10 cellular contexts compared by ENCODE assay signal in genomic region chr6:14275493-14275851, GRCh38.
A peak's percentile ranks its signal among the peaks of the same experiment; 100 is the strongest.
DNase-seq lines count a peak whose midpoint lies in the region; ATAC-seq and TF ChIP-seq lines count a peak whose summit lies in the region.
"Had no signal": no experiment of that assay in that cellular context is flagged by ENCODE, and none has a peak within 500 bp of the region (broad histone marks: within the 10 kb centered on the region; RNA-seq: fewer than 3 reads in every experiment).

No MANE protein-coding gene starts in this region.

- H3K27me3 Mint-ChIP-seq in activated naive CD4-positive, alpha-beta T cell treated with anti-CD3 and anti-CD28 coated beads, Interleukin-2, amount 10 ng/mL, durations not matched to agents 7 days and 5 days: peaks cover 3% of the 10 kb centered on the region
- H3K27me3 Mint-ChIP-seq in activated naive CD8-positive, alpha-beta T cell treated with anti-CD3 and anti-CD28 coated beads for 36 hours: no peaks in the 10 kb centered on the region

- no peak overlapping the region for H3K4me3 Mint-ChIP-seq in activated naive CD4-positive, alpha-beta T cell treated with anti-CD3 and anti-CD28 coated beads, Interleukin-2, amount 10 ng/mL, durations not matched to agents 7 days and 5 days
- no peak overlapping the region for H3K4me3 Mint-ChIP-seq in activated naive CD8-positive, alpha-beta T cell treated with anti-CD3 and anti-CD28 coated beads for 36 hours

- no peaks in the 10 kb centered on the region for H3K27me3 ChIP-seq in suprapubic skin

- ATAC-seq in left lobe of liver (peak; percentile 11), GM21786 (IDR thresholded peaks at IDR 0.05; ENCODE audit: unreplicated experiment) (no peak), GM19035 (IDR thresholded peaks at IDR 0.05; ENCODE audit: unreplicated experiment) (no peak)
- ATAC-seq: HCT116 had no signal

- H3K9me3 Mint-ChIP-seq in activated naive CD4-positive, alpha-beta T cell treated with anti-CD3 and anti-CD28 coated beads, Interleukin-2, amount 10 ng/mL, durations not matched to agents 7 days and 5 days: peaks cover 11% of the 10 kb centered on the region
- H3K9me3 Mint-ChIP-seq in activated naive CD8-positive, alpha-beta T cell treated with anti-CD3 and anti-CD28 coated beads for 36 hours: peaks cover 9% of the 10 kb centered on the region

- TF ChIP-seq EP300 in suprapubic skin (IDR thresholded peaks at IDR 0.05): no peak

- no peak overlapping the region for H3K4me3 ChIP-seq in suprapubic skin

- WGBS in suprapubic skin: 52% methylated on average over 7 of the region's 9 CpGs

- no peak for DNase-seq in activated naive CD4-positive, alpha-beta T cell treated with anti-CD3 and anti-CD28 coated beads, Interleukin-2, amount 10 ng/mL, durations not matched to agents 7 days and 5 days
- DNase-seq in activated naive CD4-positive, alpha-beta T cell treated with anti-CD3 and anti-CD28 coated beads, Interleukin-2, amount 50 U/mL, for 16 hours: no peak
- DNase-seq in activated naive CD8-positive, alpha-beta T cell treated with anti-CD3 and anti-CD28 coated beads for 36 hours: no peak
- DNase-seq in left lobe of liver (ENCODE audit: low spot score) (no peak), suprapubic skin (ENCODE audit: low spot score in 2 of 2) (no peak), NCI-H748 treated with DMSO at 0.1 percent for 48 hours (lab: John Stamatoyannopoulos, UW) (no peak)
- DNase-seq: kidney had no signal

- TF ChIP-seq POLR2A in suprapubic skin (IDR thresholded peaks at IDR 0.05): no peak

- peak overlapping the region; percentile 59 for H3K27ac Mint-ChIP-seq in activated naive CD4-positive, alpha-beta T cell treated with anti-CD3 and anti-CD28 coated beads, Interleukin-2, amount 10 ng/mL, durations not matched to agents 7 days and 5 days
- H3K27ac Mint-ChIP-seq in activated naive CD8-positive, alpha-beta T cell treated with anti-CD3 and anti-CD28 coated beads for 36 hours: peak overlapping the region; percentile 35

- H3K9me3 ChIP-seq in suprapubic skin: no peaks in the 10 kb centered on the region

- peaks cover 46% of the 10 kb centered on the region for H3K4me1 ChIP-seq in suprapubic skin

- peaks cover 7% of the 10 kb centered on the region for H3K36me3 Mint-ChIP-seq in activated naive CD4-positive, alpha-beta T cell treated with anti-CD3 and anti-CD28 coated beads, Interleukin-2, amount 10 ng/mL, durations not matched to agents 7 days and 5 days
- no peaks in the 10 kb centered on the region for H3K36me3 Mint-ChIP-seq in activated naive CD8-positive, alpha-beta T cell treated with anti-CD3 and anti-CD28 coated beads for 36 hours

- H3K36me3 ChIP-seq in suprapubic skin: no peaks in the 10 kb centered on the region

- peaks cover 60% of the 10 kb centered on the region for H3K4me1 Mint-ChIP-seq in activated naive CD4-positive, alpha-beta T cell treated with anti-CD3 and anti-CD28 coated beads, Interleukin-2, amount 10 ng/mL, durations not matched to agents 7 days and 5 days
- peaks cover 51% of the 10 kb centered on the region for H3K4me1 Mint-ChIP-seq in activated naive CD8-positive, alpha-beta T cell treated with anti-CD3 and anti-CD28 coated beads for 36 hours

- CTCF ChIA-PET in activated naive CD4-positive, alpha-beta T cell treated with anti-CD3 and anti-CD28 coated beads, Interleukin-2, amount 10 ng/mL, durations not matched to agents 7 days and 5 days (lab: Charles Lee): interaction anchor here (2.1 kb wide), 1 partner anchor 436 kb away, joined by 4 read pairs; no protein-coding TSS in a partner anchor

- TF ChIP-seq CTCF in suprapubic skin (IDR thresholded peaks at IDR 0.05): no peak

- peak overlapping the region; percentile 52 for H3K27ac ChIP-seq in suprapubic skin
